Comparison of ENCODE assay signal across 23 cellular contexts in the genomic region with DNA sequence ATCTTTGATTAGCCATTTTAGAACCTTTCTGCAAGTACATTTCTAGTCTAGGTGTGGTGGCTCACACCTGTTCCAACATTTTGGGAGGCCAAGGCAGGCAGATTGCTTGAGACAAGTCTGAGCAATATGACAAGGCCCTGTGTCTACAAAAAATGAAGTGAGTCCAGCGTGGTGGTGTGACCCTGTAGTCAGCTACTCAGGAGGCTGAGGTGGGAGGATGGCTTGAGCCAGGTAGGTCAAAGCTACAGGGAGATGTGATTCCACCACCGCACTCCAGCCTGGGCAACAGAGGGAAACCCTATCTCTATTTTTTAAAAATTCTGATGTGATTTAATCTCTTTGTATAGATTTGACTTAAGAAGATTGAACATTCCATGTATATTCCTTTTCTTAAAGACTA.
DNase-seq lines count a peak whose midpoint lies in the region; ATAC-seq and TF ChIP-seq lines count a peak whose summit lies in the region.
"Had no signal": no experiment of that assay in that cellular context is flagged by ENCODE, and none has a peak within 500 bp of the region (broad histone marks: within the 10 kb centered on the region; RNA-seq: fewer than 3 reads in every experiment).

No MANE protein-coding gene starts in this region.

- peak overlapping the region; percentile 56 for H3K56ac ChIP-seq in mesendoderm (ENCODE audit: low read length)

- no peak overlapping the region for H3K23ac ChIP-seq in mesendoderm (ENCODE audit: low read length)

- H2AFZ ChIP-seq in GM23338 (no peak overlapping the region), Karpas-422 (ENCODE audit: low read length) (no peak overlapping the region)

- H3K79me2 ChIP-seq in GM23338 (replicated peaks; ENCODE audit: insufficient read depth) (peaks cover 67% of the 10 kb centered on the region), Karpas-422 (ENCODE audit: low read length) (no peaks in the 10 kb centered on the region), mesendoderm (ENCODE audit: control insufficient read depth, insufficient read depth, low read length) (peaks cover 1% of the 10 kb centered on the region)

- H3K4me3 Mint-ChIP-seq in GM23338 = no peak overlapping the region
- H3K4me3 Mint-ChIP-seq in WTC11 = peak overlapping the region; percentile 25
- H3K4me3 Mint-ChIP-seq: B cell; CD4-positive, alpha-beta T cell; CD8-positive, alpha-beta T cell had no signal

- WGBS in mesendoderm (ENCODE audit: extremely low coverage, insufficient coverage, low lambda C conversion rate) = no CpG with 5 or more reads among the region's 2 CpGs

- no peak overlapping the region for H2AK5ac ChIP-seq in mesendoderm (ENCODE audit: low read length)

- H3F3A ChIP-seq in GM23338 (replicated peaks; ENCODE audit: low read depth) = peaks cover 39% of the 10 kb centered on the region

- H3K4me1 ChIP-seq in GM23338 (ENCODE audit: insufficient read depth) (peaks cover 51% of the 10 kb centered on the region), Karpas-422 (ENCODE audit: low read length) (no peaks in the 10 kb centered on the region), mesendoderm (ENCODE audit: control insufficient read depth, low read depth, low read length) (peaks cover 6% of the 10 kb centered on the region)
- H3K4me1 ChIP-seq: Caco-2 had no signal

- no peak overlapping the region for H2BK120ac ChIP-seq in mesendoderm (ENCODE audit: low read depth, low read length)

- H4K20me1 ChIP-seq in GM23338 (replicated peaks; ENCODE audit: insufficient read depth) (peaks cover 7% of the 10 kb centered on the region), Karpas-422 (ENCODE audit: insufficient read depth, low read depth, low read length) (no peaks in the 10 kb centered on the region)
- H4K20me1 ChIP-seq: BLaER1 treated with 17β-estradiol and CSF1 and Interleukin-3, amounts not matched to agents 10 nM and 100 nM had no signal

- peaks cover 35% of the 10 kb centered on the region for H3K4me1 Mint-ChIP-seq in GM23338
- peaks cover 61% of the 10 kb centered on the region for H3K4me1 Mint-ChIP-seq in WTC11
- H3K4me1 Mint-ChIP-seq: B cell had no signal

- DNase-seq in GM23338 (ENCODE audit: low spot score) = no peak
- DNase-seq in Karpas-422 = peak; percentile 27
- DNase-seq in WTC11 (ENCODE audit: low spot score) = no peak
- DNase-seq in mesendoderm = no peak
- DNase-seq in activated T-cell treated with anti-CD3 and anti-CD28 coated beads, Interleukin-2, amount 50 U/mL, for 1 hour = no peak
- DNase-seq in DMS153 (lab: John Stamatoyannopoulos, UW) = no peak
- no peak for DNase-seq in stimulated activated CD8-positive, alpha-beta memory T cell treated with anti-CD3 and anti-CD28 coated beads, Interleukin-4, amount 100 ng/mL, for 48 hours
- DNase-seq: AML-193; Caco-2; Calu3; CD4-positive, alpha-beta T cell; CD8-positive, alpha-beta T cell; DMS53; DMS79; DND-41; EL; GDM1 had no signal

- H3K27ac Mint-ChIP-seq in GM23338 (no peak overlapping the region), WTC11 (peak overlapping the region; percentile 77)
- H3K27ac Mint-ChIP-seq: B cell; CD4-positive, alpha-beta T cell; CD8-positive, alpha-beta T cell had no signal

- peak overlapping the region; percentile 58 for H2BK5ac ChIP-seq in mesendoderm (ENCODE audit: low read length)

- no peaks in the 10 kb centered on the region for H3K79me1 ChIP-seq in mesendoderm (ENCODE audit: low read length)

- H3K4ac ChIP-seq in mesendoderm (ENCODE audit: low read depth, low read length) = no peak overlapping the region

- peaks cover 6% of the 10 kb centered on the region for H3K27me3 Mint-ChIP-seq in GM23338 (ENCODE audit: insufficient read depth, low read depth, poor library complexity)
- H3K27me3 Mint-ChIP-seq in WTC11 (ENCODE audit: low read depth) = no peaks in the 10 kb centered on the region
- H3K27me3 Mint-ChIP-seq: CD4-positive, alpha-beta T cell had no signal

- H3K9me2 ChIP-seq in GM23338 (ENCODE audit: insufficient read depth) (no peaks in the 10 kb centered on the region), Karpas-422 (replicated peaks; ENCODE audit: insufficient read depth, low read length) (no peaks in the 10 kb centered on the region)

- TF ChIP-seq CTCF in GM23338 (conservative IDR thresholded peaks at IDR 0.05; ENCODE audit: low read depth in 2 of 2) (no peak), WTC11 (IDR thresholded peaks at IDR 0.05) (no peak)

- H3K9ac ChIP-seq in Karpas-422 (ENCODE audit: low read length) (no peak overlapping the region), mesendoderm (ENCODE audit: low read length) (no peak overlapping the region)
- H3K9ac ChIP-seq: BLaER1 treated with 17β-estradiol and CSF1 and Interleukin-3, amounts not matched to agents 10 nM and 100 nM had no signal

- 0 out of 2 replicates have a peak overlapping the region, but pooled peaks have one; percentile 35 for H3K27ac ChIP-seq in GM23338 (ENCODE audit: low read depth)
- no peak overlapping the region for H3K27ac ChIP-seq in Karpas-422 (ENCODE audit: low read length)
- no peak overlapping the region for H3K27ac ChIP-seq in mesendoderm (ENCODE audit: low read depth, low read length)
- H3K27ac ChIP-seq: 22Rv1; A549; BLaER1 treated with 17β-estradiol and CSF1 and Interleukin-3, amounts not matched to agents 10 nM and 100 nM; C4-2B had no signal

- CTCF ChIA-PET in WTC11 (lab: Charles Lee) = no interaction called here

- H3K27me3 ChIP-seq in GM23338 (ENCODE audit: insufficient read depth) = no peaks in the 10 kb centered on the region
- no peaks in the 10 kb centered on the region for H3K27me3 ChIP-seq in Karpas-422 (ENCODE audit: low read length)
- H3K27me3 ChIP-seq in mesendoderm (ENCODE audit: insufficient read depth, low read length, poor library complexity) = no peaks in the 10 kb centered on the region
- H3K27me3 ChIP-seq: BLaER1 treated with 17β-estradiol and CSF1 and Interleukin-3, amounts not matched to agents 10 nM and 100 nM had no signal

- no peak overlapping the region for H2BK15ac ChIP-seq in mesendoderm (replicated peaks; ENCODE audit: low read depth)

- H4K8ac ChIP-seq in mesendoderm (ENCODE audit: low read depth, low read length) = no peak overlapping the region

- H3K9me3 ChIP-seq in Karpas-422 (ENCODE audit: low read length) = no peaks in the 10 kb centered on the region
- H3K9me3 ChIP-seq: A549, Caco-2 had no signal

- H3K4me3 ChIP-seq in GM23338 (peak overlapping the region; percentile 51; the same call in 1 of the 2 replicates), Karpas-422 (ENCODE audit: low read length) (no peak overlapping the region), mesendoderm (ENCODE audit: low read length) (no peak overlapping the region)
- H3K4me3 ChIP-seq: A549; BLaER1 treated with 17β-estradiol and CSF1 and Interleukin-3, amounts not matched to agents 10 nM and 100 nM; GM12878 had no signal

- peaks cover 31% of the 10 kb centered on the region for H3K9me3 Mint-ChIP-seq in GM23338
- peaks cover 39% of the 10 kb centered on the region for H3K9me3 Mint-ChIP-seq in WTC11

- POLR2A ChIA-PET in WTC11 (lab: Charles Lee) = no interaction called here

- no peak overlapping the region for H3K18ac ChIP-seq in mesendoderm (ENCODE audit: low read length)

- ATAC-seq in GM23338 = no peak
- peak; percentile 53 for ATAC-seq in WTC11
- ATAC-seq: A549; CD8-positive, alpha-beta T cell; GM12878 had no signal

- H3K36me3 ChIP-seq in GM23338 (ENCODE audit: insufficient read depth) = peaks cover 59% of the 10 kb centered on the region
- H3K36me3 ChIP-seq in Karpas-422 (ENCODE audit: insufficient read depth, low read length) = no peaks in the 10 kb centered on the region
- H3K36me3 ChIP-seq in mesendoderm (ENCODE audit: control insufficient read depth, insufficient read depth, low read length) = no peaks in the 10 kb centered on the region
- H3K36me3 ChIP-seq: BLaER1 treated with 17β-estradiol and CSF1 and Interleukin-3, amounts not matched to agents 10 nM and 100 nM had no signal

- peaks cover 58% of the 10 kb centered on the region for H3K36me3 Mint-ChIP-seq in GM23338 (ENCODE audit: low read depth)
- peaks cover 90% of the 10 kb centered on the region for H3K36me3 Mint-ChIP-seq in WTC11
- H3K36me3 Mint-ChIP-seq: CD8-positive, alpha-beta T cell had no signal

- no peak overlapping the region for H4K5ac ChIP-seq in mesendoderm (ENCODE audit: low read length)

- peak overlapping the region; percentile 83 for H3K4me2 ChIP-seq in GM23338
- no peak overlapping the region for H3K4me2 ChIP-seq in Karpas-422 (ENCODE audit: low read depth, low read length, poor library complexity, severe bottlenecking)
- H3K4me2 ChIP-seq in mesendoderm (ENCODE audit: low read length) = no peak overlapping the region
- H3K4me2 ChIP-seq: A549; BLaER1 treated with 17β-estradiol and CSF1 and Interleukin-3, amounts not matched to agents 10 nM and 100 nM had no signal

TF ChIP-seq in WTC11, 78 proteins besides CTCF, POLR2A, EP300 and RAD21 (continues in another document):
- no peak for TF ChIP-seq TCF7 (CRISPR knock-in tag; IDR thresholded peaks at IDR 0.05; ENCODE audit: low read depth)
- no peak for TF ChIP-seq ATF6 (CRISPR knock-in tag; IDR thresholded peaks at IDR 0.05)
- TF ChIP-seq ZNF416 (CRISPR knock-in tag; IDR thresholded peaks at IDR 0.05) = no peak
- TF ChIP-seq NFATC4 (CRISPR knock-in tag; IDR thresholded peaks at IDR 0.05) = peak; percentile 61; the same call in 1 of the 2 replicates
- TF ChIP-seq ATF2 (CRISPR knock-in tag; IDR thresholded peaks at IDR 0.05; ENCODE audit: borderline replicate concordance, low read depth) = no peak
